24 cellular contexts compared by ENCODE assay signal in the genomic region with DNA sequence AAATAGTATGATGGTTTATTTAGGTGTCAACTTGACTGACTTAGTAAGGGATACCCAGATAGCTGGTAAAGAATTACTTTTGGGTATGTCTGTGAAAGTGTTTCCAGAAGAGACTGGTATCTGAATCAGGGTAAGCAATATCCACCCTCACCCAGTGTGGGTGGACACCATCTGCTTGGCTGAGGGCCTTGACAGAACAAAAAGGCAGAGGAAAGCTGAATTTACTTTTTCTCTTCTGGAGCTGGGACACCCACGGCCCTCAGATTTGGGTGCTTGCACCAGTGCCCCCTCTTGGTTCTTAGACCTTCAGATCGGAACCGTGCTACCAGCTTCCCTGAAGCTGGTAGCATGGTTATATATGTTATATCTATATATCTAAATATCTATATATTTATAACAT.
"Had no signal": no experiment of that assay in that cellular context is flagged by ENCODE, and none has a peak within 500 bp of the region (broad histone marks: within the 10 kb centered on the region; RNA-seq: fewer than 3 reads in every experiment).

No MANE protein-coding gene starts in this region.

- DNase-seq: naive B cell; naive thymus-derived CD8-positive, alpha-beta T cell; nephron progenitor cell; nucleus accumbens; ovary; psoas muscle; right cardiac atrium; right lobe of liver; spleen; stimulated activated CD4-positive, alpha-beta T cell treated with anti-CD3 and anti-CD28 coated beads, Interleukin-12 subunit alpha, Interleukin-12 subunit beta, amount 100 ng/mL, for 4 hours; stimulated activated CD4-positive, alpha-beta T cell treated with anti-CD3 and anti-CD28 coated beads, Interleukin-1b, Interleukin-23, amount 100 ng/mL, for 48 hours; stimulated activated CD4-positive, alpha-beta T cell treated with anti-CD3 and anti-CD28 coated beads, Interleukin-4, amount 100 ng/mL, for 1 hour; stimulated activated CD4-positive, alpha-beta T cell treated with anti-CD3 and anti-CD28 coated beads, Interleukin-4, amount 100 ng/mL, for 4 hours; stimulated activated CD8-positive, alpha-beta memory T cell treated with anti-CD3 and anti-CD28 coated beads, Interleukin-4, amount 100 ng/mL, for 48 hours; stimulated activated naive CD4-positive, alpha-beta T cell; stimulated activated naive CD8-positive, alpha-beta T cell treated with anti-CD3 and anti-CD28 coated beads, Interleukin-15, amount 100 ng/mL, for 72 hours; stimulated activated naive CD8-positive, alpha-beta T cell treated with anti-CD3 and anti-CD28 coated beads, Interleukin-15, Interleukin-2, amounts not matched to agents 100 U/mL and 50 U/mL, for 24 hours; testis; tibial artery; transverse colon; upper lobe of right lung; uterus had no signal

- ATAC-seq: naive thymus-derived CD8-positive, alpha-beta T cell; natural killer cell treated with Interleukin-12 subunit alpha and Interleukin-12 subunit beta and Interleukin-15 and Interleukin-18, amount 100 ng/mL, for 72 hours; psoas muscle; right cardiac atrium; right lobe of liver; stimulated activated memory B cell treated with anti-CD40 and anti-IgM and Interleukin-4, amounts not matched to agents 10 μg/mL and 1 μg/mL and 100 μg/mL, for 72 hours; stimulated activated naive CD8-positive, alpha-beta T cell treated with anti-CD3 and anti-CD28 coated beads, Interleukin-15, amount 100 ng/mL, for 72 hours; stimulated activated naive CD8-positive, alpha-beta T cell treated with anti-CD3 and anti-CD28 coated beads, Interleukin-15, Interleukin-2, amounts not matched to agents 100 U/mL and 50 U/mL, for 24 hours; upper lobe of right lung had no signal
